ENCODE assay signal across 16 cellular contexts in genomic region chr1:225450491-225451191, GRCh38. TPM values are rescaled to one million over a fixed set of nuclear protein-coding genes. Genes with fewer than 3 reads are reported as not detected.
DNase-seq lines count a peak whose midpoint lies in the region; ATAC-seq and TF ChIP-seq lines count a peak whose summit lies in the region.
"Had no signal": no experiment of that assay in that cellular context is flagged by ENCODE, and none has a peak within 500 bp of the region (broad histone marks: within the 10 kb centered on the region; RNA-seq: fewer than 3 reads in every experiment).

No MANE protein-coding gene starts in this region.

- no peaks in the 10 kb centered on the region for H3K36me3 ChIP-seq in GM23248 (ENCODE audit: low read depth)

- peaks cover 4% of the 10 kb centered on the region; the same call in 1 of the 2 replicates for H3K27me3 ChIP-seq in GM23248 (replicated peaks; ENCODE audit: insufficient read depth)

- H3K4me2 ChIP-seq in GM23248 (ENCODE audit: unreplicated experiment): no peak overlapping the region

- ATAC-seq in natural killer cell treated with Interleukin-12 subunit alpha and Interleukin-12 subunit beta and Interleukin-15 and Interleukin-18, amount 100 ng/mL, for 72 hours: peak in 1 of 2 donors; percentile 55
- ATAC-seq in HG03571 (IDR thresholded peaks at IDR 0.05; ENCODE audit: unreplicated experiment): no peak
- ATAC-seq: naive thymus-derived CD8-positive, alpha-beta T cell had no signal

- no peak overlapping the region for H3K27ac ChIP-seq in GM23248

- H3K4me3 ChIP-seq in epithelial cell of esophagus (ENCODE audit: low read length) (no peak overlapping the region), GM23248 (no peak overlapping the region)

- H3K4me3 Mint-ChIP-seq in natural killer cell treated with Interleukin-12 subunit alpha and Interleukin-12 subunit beta and Interleukin-15 and Interleukin-18, amount 100 ng/mL, for 72 hours: peak overlapping the region; percentile 65
- H3K4me3 Mint-ChIP-seq in mesothelial cell of epicardium: no peak overlapping the region
- H3K4me3 Mint-ChIP-seq: brain; naive thymus-derived CD8-positive, alpha-beta T cell; T-helper 2 cell treated with Interferon-gamma antibody and Interleukin-4, amounts not matched to agents 5 μg/mL and 100 μg/mL, for 36 hours had no signal

- peaks cover 19% of the 10 kb centered on the region for H3K4me1 ChIP-seq in GM23248 (ENCODE audit: insufficient read depth)

- in situ Hi-C loops in GM23248 (cut with MboI): no loop called here

- no peaks in the 10 kb centered on the region for H3K9me3 ChIP-seq in GM23248 (ENCODE audit: low read depth)

- WGBS in GM23248 (ENCODE audit: low coverage in 1 of 2, low lambda C conversion rate in 2 of 2, missing lambda C conversion rate in 2 of 2), 2 experiments: 71 to 75% methylated on average over 12 of the region's 12 CpGs

- H3K79me2 ChIP-seq in GM23248 (ENCODE audit: insufficient read depth): no peaks in the 10 kb centered on the region

- peak overlapping the region; percentile 47 to 65 for H3K27ac Mint-ChIP-seq in natural killer cell treated with Interleukin-12 subunit alpha and Interleukin-12 subunit beta and Interleukin-15 and Interleukin-18, amount 100 ng/mL, for 72 hours
- H3K27ac Mint-ChIP-seq in mesothelial cell of epicardium: no peak overlapping the region
- H3K27ac Mint-ChIP-seq: brain; T-helper 2 cell treated with Interferon-gamma antibody and Interleukin-4, amounts not matched to agents 5 μg/mL and 100 μg/mL, for 36 hours had no signal

- H2AFZ ChIP-seq in GM23248: no peak overlapping the region

- no peaks in the 10 kb centered on the region for H3K36me3 Mint-ChIP-seq in natural killer cell treated with Interleukin-12 subunit alpha and Interleukin-12 subunit beta and Interleukin-15 and Interleukin-18, amount 100 ng/mL, for 72 hours
- H3K36me3 Mint-ChIP-seq in mesothelial cell of epicardium: no peaks in the 10 kb centered on the region
- H3K36me3 Mint-ChIP-seq: brain; naive thymus-derived CD8-positive, alpha-beta T cell had no signal

- H3K9me2 ChIP-seq in GM23248 (ENCODE audit: insufficient read depth): no peaks in the 10 kb centered on the region

- H4K20me1 ChIP-seq in GM23248 (ENCODE audit: insufficient read depth): no peaks in the 10 kb centered on the region

- peaks cover 0 to 3% of the 10 kb centered on the region in 2 donors for H3K27me3 Mint-ChIP-seq in natural killer cell treated with Interleukin-12 subunit alpha and Interleukin-12 subunit beta and Interleukin-15 and Interleukin-18, amount 100 ng/mL, for 72 hours
- no peaks in the 10 kb centered on the region for H3K27me3 Mint-ChIP-seq in mesothelial cell of epicardium (ENCODE audit: low read depth)
- H3K27me3 Mint-ChIP-seq: brain; naive thymus-derived CD8-positive, alpha-beta T cell had no signal

- no peaks in the 10 kb centered on the region for H3K9me3 Mint-ChIP-seq in natural killer cell treated with Interleukin-12 subunit alpha and Interleukin-12 subunit beta and Interleukin-15 and Interleukin-18, amount 100 ng/mL, for 72 hours
- H3K9me3 Mint-ChIP-seq in mesothelial cell of epicardium: no peaks in the 10 kb centered on the region
- H3K9me3 Mint-ChIP-seq: naive thymus-derived CD8-positive, alpha-beta T cell; T-helper 2 cell treated with Interferon-gamma antibody and Interleukin-4, amounts not matched to agents 5 μg/mL and 100 μg/mL, for 36 hours had no signal

- H3F3A ChIP-seq in GM23248 (ENCODE audit: insufficient read depth): peaks cover 24% of the 10 kb centered on the region

- H3K4me1 Mint-ChIP-seq in natural killer cell treated with Interleukin-12 subunit alpha and Interleukin-12 subunit beta and Interleukin-15 and Interleukin-18, amount 100 ng/mL, for 72 hours (ENCODE audit: low read depth in 2 of 2): peaks cover 62 to 65% of the 10 kb centered on the region in 2 donors
- H3K4me1 Mint-ChIP-seq in mesothelial cell of epicardium: peaks cover 26% of the 10 kb centered on the region

- no peak overlapping the region for H3K9ac ChIP-seq in GM23248

- DNase-seq in GF-D8 (lab: John Stamatoyannopoulos, UW): peak; percentile 35
- DNase-seq in RPMI7951 (ENCODE audit: low read depth): peak; percentile 37
- peak; percentile 41 for DNase-seq in epithelial cell of esophagus (ENCODE audit: low read depth)
- peak; percentile 66 for DNase-seq in natural killer cell treated with Interleukin-12 subunit alpha and Interleukin-12 subunit beta and Interleukin-15 and Interleukin-18, amount 100 ng/mL, for 72 hours (ENCODE audit: low spot score)
- no peak for DNase-seq in GM23248
- DNase-seq in mesothelial cell of epicardium (ENCODE audit: low spot score in 2 of 2, unreplicated experiment in 2 of 2): no peak
- no peak for DNase-seq in hepatic stellate cell (ENCODE audit: low spot score)
- DNase-seq: COR-L47; HCEC 1CT; Karpas-422; naive thymus-derived CD8-positive, alpha-beta T cell; OCI-M1; stimulated activated CD4-positive, alpha-beta T cell treated with anti-CD3 and anti-CD28 coated beads, Interleukin-15, amount 100 ng/mL, for 24 hours had no signal

- TF ChIP-seq CTCF in epithelial cell of esophagus (IDR thresholded peaks at IDR 0.05; ENCODE audit: insufficient read depth, low read depth, low read length, missing control alignments) (no peak), mesothelial cell of epicardium (IDR thresholded peaks at IDR 0.05; ENCODE audit: unreplicated experiment) (no peak)

RNA-seq across cellular contexts. Expression of gene LBR, which starts 22.8 kb away (rescaled TPM):
- total RNA-seq in RPMI7951 (2014; rRNA removed; shearing (Covaris generic)): 26.1 and 38.2 TPM in 2 replicates
- 100 to 1,000 TPM; 127 to 173 TPM for total RNA-seq in natural killer cell treated with Interleukin-12 subunit alpha and Interleukin-12 subunit beta and Interleukin-15 and Interleukin-18, amount 100 ng/mL, for 72 hours
- 12.3 and 13.5 TPM in 2 replicates for total RNA-seq in GM23248 (2014; rRNA removed; shearing (Covaris generic))
- polyA plus RNA-seq in GM23248 (2016; fragmentation: Nextera tagmentation; extraction: Ambion mirVana): 16.8 and 19.0 TPM in 2 replicates
- 67.5 to 73.4 TPM (median 70.0 TPM) in 3 replicates for total RNA-seq in mesothelial cell of epicardium

Comparison
In these comparisons a context has a peak if more than half of its experiments do, and no peak if none do; other contexts are left out.
1. DNase-seq: peak in GF-D8 (single experiment), RPMI7951 (single experiment), epithelial cell of esophagus (single experiment) and natural killer cell treated with Interleukin-12 subunit alpha and Interleukin-12 subunit beta and Interleukin-15 and Interleukin-18, amount 100 ng/mL, for 72 hours (single experiment); none in GM23248 (single experiment), mesothelial cell of epicardium (0 of 2) and hepatic stellate cell (single experiment).